ENCODE assay signal across 1 cellular context in the genomic region with DNA sequence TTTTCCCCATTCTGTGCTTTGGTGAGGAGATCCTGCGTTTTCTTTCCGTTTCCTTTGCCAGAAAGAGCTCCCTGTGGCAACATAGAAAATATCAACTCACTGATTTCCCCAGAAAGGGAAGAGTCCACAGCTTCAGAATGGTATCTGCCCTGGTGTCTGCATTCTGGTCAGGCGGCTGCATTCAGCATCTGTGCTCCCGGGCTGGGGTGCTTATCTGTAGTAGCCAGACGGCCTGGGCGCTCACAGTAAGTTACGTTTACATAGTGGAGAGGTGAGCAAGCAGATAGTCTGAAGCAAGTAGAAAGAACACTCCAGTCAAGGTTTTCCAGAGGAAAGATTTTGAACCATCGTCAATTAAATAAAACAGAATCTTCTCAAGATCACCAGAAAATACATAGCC. TPM values are rescaled to one million over a fixed set of nuclear protein-coding genes. Genes with fewer than 3 reads are reported as not detected.
"Had no signal": no experiment of that assay in that cellular context is flagged by ENCODE, and none has a peak within 500 bp of the region (broad histone marks: within the 10 kb centered on the region; RNA-seq: fewer than 3 reads in every experiment).

No MANE protein-coding gene starts in this region.

RNA-seq across cellular contexts. Expression of a gene that starts 29.3 kb away (rescaled TPM):
- polyA plus RNA-seq: IgD-negative memory B cell had no signal
